In the genomic region with DNA sequence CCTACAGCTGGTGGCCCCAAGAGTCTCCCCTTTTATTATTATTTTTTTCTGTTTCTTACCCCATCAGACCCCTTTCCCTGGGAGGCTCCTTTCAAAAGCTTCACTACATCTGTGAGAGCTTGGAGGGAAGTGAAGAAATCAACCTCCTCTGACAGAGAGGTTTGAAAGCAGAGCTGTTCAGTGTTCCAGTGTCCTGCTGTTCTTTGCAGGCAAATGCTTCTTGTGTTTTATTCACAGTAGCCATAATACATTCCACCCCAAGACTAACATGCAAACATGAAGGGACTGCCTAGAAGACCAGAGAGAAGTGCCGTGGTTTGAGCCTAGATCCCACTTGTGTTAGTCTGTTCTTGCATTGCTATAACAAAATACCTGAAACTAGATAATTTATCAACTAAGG, we compare ENCODE assay signal across 17 cellular contexts.
DNase-seq lines count a peak whose midpoint lies in the region; ATAC-seq and TF ChIP-seq lines count a peak whose summit lies in the region.
"Had no signal": no experiment of that assay in that cellular context is flagged by ENCODE, and none has a peak within 500 bp of the region (broad histone marks: within the 10 kb centered on the region; RNA-seq: fewer than 3 reads in every experiment).

No MANE protein-coding gene starts in this region.

- H3K9me3 Mint-ChIP-seq in osteocyte (ENCODE audit: unreplicated experiment) = no peaks in the 10 kb centered on the region

- no peak overlapping the region for H3K4me3 ChIP-seq in hepatocyte
- no peak overlapping the region for H3K4me3 ChIP-seq in coronary artery
- H3K4me3 ChIP-seq: GM12878, Peyer's patch had no signal

- 86% methylated on average over 1 of the region's 1 CpG for WGBS in hepatocyte (ENCODE audit: low lambda C conversion rate, missing lambda C conversion rate)

- no peaks in the 10 kb centered on the region for H3K36me3 Mint-ChIP-seq in osteocyte (ENCODE audit: unreplicated experiment)

- no peak overlapping the region for H2AFZ ChIP-seq in hepatocyte

- H4K20me1 ChIP-seq in hepatocyte (ENCODE audit: insufficient read depth, poor library complexity, severe bottlenecking) = no peaks in the 10 kb centered on the region

- no peaks in the 10 kb centered on the region for H3K27me3 Mint-ChIP-seq in osteocyte (ENCODE audit: unreplicated experiment)

- ATAC-seq in HG02884 (IDR thresholded peaks at IDR 0.05; ENCODE audit: unreplicated experiment) = no peak
- ATAC-seq: GM12878, Right ventricle myocardium inferior had no signal

- peak overlapping the region; percentile 50 for H3K27ac Mint-ChIP-seq in osteocyte (ENCODE audit: unreplicated experiment)

- H3K79me2 ChIP-seq in hepatocyte = no peaks in the 10 kb centered on the region

- no peak overlapping the region for H3K4me3 Mint-ChIP-seq in osteocyte (ENCODE audit: unreplicated experiment)

- no peak overlapping the region for H3K4me2 ChIP-seq in hepatocyte

- peak overlapping the region; percentile 6 for H3K27ac ChIP-seq in hepatocyte
- H3K27ac ChIP-seq in coronary artery = no peak overlapping the region
- H3K27ac ChIP-seq: 22Rv1, Peyer's patch had no signal

- H3K36me3 ChIP-seq in hepatocyte (replicated peaks; ENCODE audit: insufficient read depth, low read depth) = no peaks in the 10 kb centered on the region
- H3K36me3 ChIP-seq: Peyer's patch had no signal

- peaks cover 41% of the 10 kb centered on the region for H3K4me1 ChIP-seq in hepatocyte (ENCODE audit: insufficient read depth)

- H3K4me1 Mint-ChIP-seq in osteocyte (ENCODE audit: unreplicated experiment) = peaks cover 41% of the 10 kb centered on the region

- peak; percentile 26 for DNase-seq in activated CD8-positive, alpha-beta memory T cell treated with anti-CD3 and anti-CD28 coated beads, Interleukin-2, amount 50 U/mL, for 48 hours
- DNase-seq in activated CD8-positive, alpha-beta memory T cell treated with anti-CD3 and anti-CD28 coated beads for 24 hours = no peak
- DNase-seq in hepatocyte (ENCODE audit: low spot score) (no peak), osteocyte (ENCODE audit: extremely low spot score, unreplicated experiment) (no peak), retina (no peak), NCI-H69 (lab: John Stamatoyannopoulos, UW) (no peak), coronary artery (ENCODE audit: low spot score) (no peak)
- DNase-seq: DND-41, NCI-H1048, NCI-H146, NCI-H2081 treated with DMSO at 0.1 percent for 48 hours, NCI-H510A treated with DMSO at 0.1 percent for 48 hours, Peyer's patch had no signal

- no peaks in the 10 kb centered on the region for H3K9me3 ChIP-seq in hepatocyte (ENCODE audit: low read depth)
- H3K9me3 ChIP-seq: Peyer's patch had no signal

- no peaks in the 10 kb centered on the region for H3K27me3 ChIP-seq in hepatocyte
- H3K27me3 ChIP-seq: Peyer's patch had no signal

- no peaks in the 10 kb centered on the region for H3K9me2 ChIP-seq in hepatocyte (replicated peaks; ENCODE audit: insufficient read depth)

- no peak for TF ChIP-seq CTCF in hepatocyte (IDR thresholded peaks at IDR 0.05; ENCODE audit: poor library complexity)
- no peak for TF ChIP-seq CTCF in osteocyte (IDR thresholded peaks at IDR 0.05)
- no peak for TF ChIP-seq CTCF in coronary artery (IDR thresholded peaks at IDR 0.05)
